Comparison of ENCODE assay signal across 8 cellular contexts in the genomic region with DNA sequence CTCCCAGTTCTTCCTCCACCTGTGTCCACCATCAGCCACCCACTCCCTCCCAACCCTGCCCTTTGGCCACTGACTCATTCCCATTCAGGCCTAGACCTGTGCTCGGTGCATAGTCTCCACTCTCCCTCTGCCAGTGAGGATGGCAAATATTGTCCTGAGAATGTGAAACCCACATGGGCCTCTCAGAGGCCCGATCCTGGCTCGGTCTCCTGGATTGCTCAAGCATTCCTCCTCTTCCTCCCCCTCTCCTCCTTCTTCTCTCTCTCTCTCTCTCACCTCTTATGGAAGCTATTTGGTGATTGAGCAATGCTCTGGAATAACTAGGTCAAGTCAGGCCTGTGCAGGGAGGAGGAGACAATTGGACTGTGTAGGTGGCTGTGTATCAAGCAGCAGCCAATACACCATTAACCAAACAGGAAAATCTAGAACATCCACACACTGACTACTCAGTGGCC.
DNase-seq lines count a peak whose midpoint lies in the region; ATAC-seq and TF ChIP-seq lines count a peak whose summit lies in the region.

No MANE protein-coding gene starts in this region.

- H3K27ac ChIP-seq in fibroblast of lung (ENCODE audit: insufficient read depth, low read length) (no peak overlapping the region), aorta (ENCODE audit: low read depth in 1 of 2, low read length in 2 of 2) (no peak overlapping the region)

- H3K27me3 ChIP-seq in fibroblast of lung (ENCODE audit: control insufficient read depth, insufficient read depth, low read length) (peaks cover 4% of the 10 kb centered on the region), aorta (ENCODE audit: control insufficient read depth in 1 of 2, insufficient read depth in 2 of 2, low read length in 1 of 2) (no peaks in the 10 kb centered on the region)

- H3K4me1 ChIP-seq in fibroblast of lung (ENCODE audit: control insufficient read depth, extremely low read depth, insufficient read depth, low read length), result no peaks in the 10 kb centered on the region
- H3K4me1 ChIP-seq in mucosa of descending colon (ENCODE audit: low read depth), result no peaks in the 10 kb centered on the region
- H3K4me1 ChIP-seq in aorta (ENCODE audit: control insufficient read depth in 1 of 2, insufficient read depth in 2 of 2, low read length in 2 of 2), result no peaks in the 10 kb centered on the region

- no peak overlapping the region for H3K4me2 ChIP-seq in fibroblast of lung (ENCODE audit: extremely low read depth, insufficient read depth, low read length)

- TF ChIP-seq CTCF in fibroblast of lung (conservative IDR thresholded peaks at IDR 0.05 in 1 of 2, IDR thresholded peaks at IDR 0.05 in 1 of 2; ENCODE audit: low read depth in 1 of 2, low read length in 2 of 2) (no peak), mucosa of descending colon (IDR thresholded peaks at IDR 0.05) (no peak)

- H3K4me3 ChIP-seq in fibroblast of lung (replicated peaks in 1 of 4; ENCODE audit: control extremely low read depth in 1 of 4, insufficient read depth in 1 of 4, low read depth in 3 of 4, low read length in 4 of 4), result no peak overlapping the region
- H3K4me3 ChIP-seq in mucosa of descending colon, result no peak overlapping the region
- no peak overlapping the region for H3K4me3 ChIP-seq in aorta (ENCODE audit: low read length in 2 of 2)

- H3K9me3 ChIP-seq in fibroblast of lung (ENCODE audit: control insufficient read depth, insufficient read depth, low read depth, low read length) (no peaks in the 10 kb centered on the region), mucosa of descending colon (no peaks in the 10 kb centered on the region), aorta (ENCODE audit: control insufficient read depth, low read length) (no peaks in the 10 kb centered on the region)

- H3K36me3 ChIP-seq in fibroblast of lung (ENCODE audit: control insufficient read depth, insufficient read depth, low read length) (no peaks in the 10 kb centered on the region), mucosa of descending colon (ENCODE audit: low read depth) (no peaks in the 10 kb centered on the region), aorta (ENCODE audit: control insufficient read depth in 1 of 2, insufficient read depth in 2 of 2, low read length in 1 of 2) (no peaks in the 10 kb centered on the region)

- WGBS in aorta, 2 donors, result 87 to 92% methylated on average over 3 of the region's 3 CpGs

- no peak overlapping the region for H2AFZ ChIP-seq in fibroblast of lung (ENCODE audit: low read length)

- no peaks in the 10 kb centered on the region for H4K20me1 ChIP-seq in fibroblast of lung (ENCODE audit: control insufficient read depth, extremely low read depth, insufficient read depth, low read length)

- no peaks in the 10 kb centered on the region for H3K79me2 ChIP-seq in fibroblast of lung (ENCODE audit: control insufficient read depth, insufficient read depth, low read length)

- intact Hi-C loops in Right ventricle myocardium inferior (cut with DNase I) (no loop called here), cardiac septum (cut with DNase I) (loop anchor here (10.0 kb wide), 1 partner anchor 55 kb away; no protein-coding TSS in a partner anchor), mucosa of descending colon (cut with DNase I, micrococcal nuclease) (no loop called here), aorta (cut with DNase I) (no loop called here)

- DNase-seq in Right ventricle myocardium inferior (ENCODE audit: missing footprints) (peak; percentile 72), cardiac septum (ENCODE audit: low spot score) (no peak), fibroblast of lung (ENCODE audit: low read depth in 2 of 2) (peak; percentile 12 to 27), mucosa of descending colon (peak in 2 of 3 donors; percentile 7 to 50), aorta (peak in 1 of 2 donors; percentile 44), NCI-H1694 (lab: John Stamatoyannopoulos, UW) (no peak), mesenteric fat pad (ENCODE audit: low spot score) (no peak)
- DNase-seq in activated CD4-positive, alpha-beta T cell treated with anti-CD3 and anti-CD28 coated beads for 4 hours, result no peak

- ATAC-seq in Right ventricle myocardium inferior (peak; percentile 90), mucosa of descending colon (peak; percentile 94), aorta (ENCODE audit: low FRiP score) (peak; percentile 81)

- no peak overlapping the region for H3K9ac ChIP-seq in fibroblast of lung (ENCODE audit: insufficient read depth, low read length)

Comparison
In these comparisons a context has a peak if more than half of its experiments do, and no peak if none do; other contexts are left out.
1. DNase-seq: peak in Right ventricle myocardium inferior (single experiment), fibroblast of lung (2 of 2) and mucosa of descending colon (2 of 3); none in cardiac septum (single experiment), NCI-H1694 (single experiment), mesenteric fat pad (single experiment) and activated CD4-positive, alpha-beta T cell treated with anti-CD3 and anti-CD28 coated beads for 4 hours (0 of 2).
2. Peak in every context shown above with its lines, with median percentiles within 50 percentile points of each other: ATAC-seq.